Comparison of ENCODE assay signal across 8 cellular contexts in genomic region chr4:2042207-2042946, GRCh38. TPM values are rescaled to one million over a fixed set of nuclear protein-coding genes. Genes with fewer than 3 reads are reported as not detected.
A peak's percentile ranks its signal among the peaks of the same experiment; 100 is the strongest.
DNase-seq lines count a peak whose midpoint lies in the region; ATAC-seq and TF ChIP-seq lines count a peak whose summit lies in the region.

No MANE protein-coding gene starts in this region.

- no peak for TF ChIP-seq CTCF in prostate gland (IDR thresholded peaks at IDR 0.05)

- 8% methylated on average over 13 of the region's 80 CpGs for WGBS in prostate gland

- H3K4me1 ChIP-seq in prostate gland (replicated peaks), result peaks cover 6% of the 10 kb centered on the region

- H3K27ac ChIP-seq in prostate gland, result no peak overlapping the region

- H3K27me3 ChIP-seq in prostate gland (replicated peaks; ENCODE audit: insufficient read depth), result peaks cover 19% of the 10 kb centered on the region

- TF ChIP-seq POLR2A in prostate gland (IDR thresholded peaks at IDR 0.05), result no peak

- DNase-seq in stimulated activated CD4-positive, alpha-beta T cell treated with anti-CD3 and anti-CD28 coated beads, Interleukin-12 subunit alpha, Interleukin-12 subunit beta, amount 100 ng/mL, for 4 hours, result peak; percentile 28
- DNase-seq in stimulated activated CD4-positive, alpha-beta T cell treated with anti-CD3 and anti-CD28 coated beads, Interleukin-1b, Interleukin-23, amount 100 ng/mL, for 48 hours, result no peak
- peak; percentile 19 for DNase-seq in M059J (ENCODE audit: low read depth)
- DNase-seq in activated gamma-delta T cell treated with Interleukin-2 at 50 U/mL for 16 hours, result peak; percentile 25
- DNase-seq in Right ventricle myocardium superior, result peak; percentile 35
- no peak for DNase-seq in prostate gland (ENCODE audit: low spot score)
- no peak for DNase-seq in COR-L47 (lab: John Stamatoyannopoulos, UW)

- intact Hi-C loops in Right ventricle myocardium superior (cut with DNase I), result no loop called here
- intact Hi-C loops in prostate gland (cut with DNase I), result no loop called here

- ATAC-seq in Right ventricle myocardium superior (ENCODE audit: poor library complexity), result peak; percentile 49
- no peak for ATAC-seq in HG02973 (IDR thresholded peaks at IDR 0.05; ENCODE audit: unreplicated experiment)

- H3K36me3 ChIP-seq in prostate gland, result no peaks in the 10 kb centered on the region

- H3K4me3 ChIP-seq in prostate gland, result peak overlapping the region; percentile 55 to 56

- H3K9me3 ChIP-seq in prostate gland, result no peaks in the 10 kb centered on the region

RNA-seq across cellular contexts. Expression of gene NAT8L, which starts 16.8 kb away (rescaled TPM):
- 0.05 TPM in 1 of 2 replicates, not detected in the other for total RNA-seq in M059J (2014; rRNA removed; shearing (Covaris generic))
- 1.00 TPM for total RNA-seq in Right ventricle myocardium superior
- total RNA-seq in prostate gland, result 10 to 100 TPM in 1 of 2 donors, under 1 TPM in 1; 0.41 to 36.4 TPM

RNA-seq across cellular contexts. Expression of gene NELFA, which starts 33.6 kb away (rescaled TPM):
- 11.6 and 17.3 TPM in 2 replicates for total RNA-seq in M059J (2014; rRNA removed; shearing (Covaris generic))
- total RNA-seq in Right ventricle myocardium superior (10.4 TPM), prostate gland (10 to 100 TPM; 29.5 to 53.3 TPM)

Comparison
In these comparisons a context has a peak if more than half of its experiments do, and no peak if none do; other contexts are left out.
1. DNase-seq: peak in stimulated activated CD4-positive, alpha-beta T cell treated with anti-CD3 and anti-CD28 coated beads, Interleukin-12 subunit alpha, Interleukin-12 subunit beta, amount 100 ng/mL, for 4 hours (single experiment), M059J (single experiment), activated gamma-delta T cell treated with Interleukin-2 at 50 U/mL for 16 hours (single experiment) and Right ventricle myocardium superior (single experiment); none in stimulated activated CD4-positive, alpha-beta T cell treated with anti-CD3 and anti-CD28 coated beads, Interleukin-1b, Interleukin-23, amount 100 ng/mL, for 48 hours (single experiment), prostate gland (single experiment) and COR-L47 (single experiment).